ENCODE assay signal across 2 cellular contexts in genomic region chr3:160644491-160644890, GRCh38.
TF ChIP-seq lines count a peak whose summit lies in the region.

No MANE protein-coding gene starts in this region.

TF ChIP-seq in HepG2, 621 proteins besides CTCF, POLR2A, EP300 and RAD21:
- no peak for TF ChIP-seq ZNF513 (CRISPR knock-in tag; conservative IDR thresholded peaks at IDR 0.05)
- TF ChIP-seq BATF2 (CRISPR knock-in tag; IDR thresholded peaks at IDR 0.05), result no peak
- no peak for TF ChIP-seq ZNF343 (CRISPR knock-in tag; IDR thresholded peaks at IDR 0.05)
- no peak for TF ChIP-seq LBX2 (CRISPR knock-in tag; IDR thresholded peaks at IDR 0.05; ENCODE audit: borderline replicate concordance)
- TF ChIP-seq TRAFD1 (CRISPR knock-in tag; IDR thresholded peaks at IDR 0.05; ENCODE audit: borderline replicate concordance), result no peak
- no peak for TF ChIP-seq NFYB (CRISPR knock-in tag; IDR thresholded peaks at IDR 0.05)
- no peak for TF ChIP-seq TFAP4 (IDR thresholded peaks at IDR 0.05; ENCODE audit: borderline replicate concordance, low read depth)
- no peak for TF ChIP-seq ZNF362 (CRISPR knock-in tag; IDR thresholded peaks at IDR 0.05; ENCODE audit: borderline replicate concordance)
- TF ChIP-seq ZBTB26 (CRISPR knock-in tag; IDR thresholded peaks at IDR 0.05; ENCODE audit: borderline replicate concordance), result no peak
- no peak for TF ChIP-seq NR2F2 (IDR thresholded peaks at IDR 0.05; ENCODE audit: borderline replicate concordance, low read depth)
- no peak for TF ChIP-seq NFE2 (CRISPR knock-in tag; IDR thresholded peaks at IDR 0.05)
- no peak for TF ChIP-seq CHCHD3 (CRISPR knock-in tag; IDR thresholded peaks at IDR 0.05)
- no peak for TF ChIP-seq IKZF5 (CRISPR knock-in tag; IDR thresholded peaks at IDR 0.05)
- no peak for TF ChIP-seq ZNF788 (CRISPR knock-in tag; IDR thresholded peaks at IDR 0.05; ENCODE audit: borderline replicate concordance)
- TF ChIP-seq STAT5B (CRISPR knock-in tag; IDR thresholded peaks at IDR 0.05), result no peak

TF ChIP-seq in HEK293, 187 proteins besides CTCF, POLR2A, EP300 and RAD21:
- no peak for TF ChIP-seq HOXA7 (CRISPR knock-in tag; IDR thresholded peaks at IDR 0.05; ENCODE audit: borderline replicate concordance)
- 0 out of 2 replicates have a peak, but pooled peaks have one; percentile 43 for TF ChIP-seq ZNF664 (tag by site-specific recombination; IDR thresholded peaks at IDR 0.05)
- peak; percentile 43 for TF ChIP-seq ZNF335 (tag by site-specific recombination; conservative IDR thresholded peaks at IDR 0.05)
